ENCODE assay signal across 21 cellular contexts in the genomic region with DNA sequence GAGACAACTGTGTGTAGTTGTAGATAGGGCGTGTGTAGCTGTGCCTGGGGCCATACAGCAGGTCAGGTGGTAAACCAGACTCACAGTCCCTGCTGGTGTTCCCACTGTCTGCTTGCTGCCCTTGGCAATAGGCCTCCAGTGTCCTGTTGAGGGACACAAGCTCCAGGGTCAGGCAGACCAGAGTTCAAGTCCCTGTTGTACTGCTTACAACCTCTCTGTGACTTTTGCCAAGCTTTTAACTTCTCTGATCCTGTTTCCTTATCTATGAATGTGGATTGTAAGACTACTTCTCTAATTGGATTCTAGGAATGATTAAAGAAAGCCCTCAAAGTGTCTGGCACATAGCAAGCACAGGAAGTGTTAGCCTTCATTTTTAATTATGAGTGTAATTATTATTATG.
"Had no signal": no experiment of that assay in that cellular context is flagged by ENCODE, and none has a peak within 500 bp of the region (broad histone marks: within the 10 kb centered on the region; RNA-seq: fewer than 3 reads in every experiment).

No MANE protein-coding gene starts in this region.

- H3K36me3 ChIP-seq: neutrophil, pancreas had no signal

- H3K4me3 ChIP-seq: coronary artery, left lung, pancreas, psoas muscle, right atrium auricular region, stomach, suprapubic skin, vagina had no signal

- H3K4me1 ChIP-seq: pancreas, psoas muscle, stomach, suprapubic skin had no signal

- H3K9me3 ChIP-seq: left lung, neutrophil, pancreas, psoas muscle, right atrium auricular region, stomach, suprapubic skin, vagina had no signal

- H3K27me3 ChIP-seq: left lung, neutrophil, pancreas, right atrium auricular region, stomach, suprapubic skin, vagina had no signal

- H3K27ac ChIP-seq: foreskin keratinocyte, left lung, neutrophil, pancreas, psoas muscle, stomach, suprapubic skin, vagina had no signal

- DNase-seq: activated CD4-positive, alpha-beta memory T cell treated with anti-CD3 and anti-CD28 coated beads, Interleukin-2, amount 10 ng/mL, durations not matched to agents 7 days and 5 days; activated CD4-positive, alpha-beta T cell treated with anti-CD3 and anti-CD28 coated beads, Interleukin-2, amount 10 ng/mL, durations not matched to agents 24 days and 14 days; activated effector memory CD4-positive, alpha-beta T cell treated with Interleukin-2 at 50 U/mL for 16 hours; activated naive CD4-positive, alpha-beta T cell treated with anti-CD3 and anti-CD28 coated beads for 36 hours; activated naive CD8-positive, alpha-beta T cell treated with anti-CD3 and anti-CD28 coated beads, Interleukin-2, amount 10 ng/mL, durations not matched to agents 7 days and 5 days; activated T-cell treated with anti-CD3 and anti-CD28 coated beads, Interleukin-2, amount 50 U/mL, for 72 hours; amniotic stem cell; cerebellar nuclear complex; erythroblast; kidney; left lung; pancreas; psoas muscle; stomach; trophoblast cell had no signal
